Comparison of ENCODE assay signal across 8 cellular contexts in genomic region chr4:53720776-53721175, GRCh38.
"Had no signal": no experiment of that assay in that cellular context is flagged by ENCODE, and none has a peak within 500 bp of the region (broad histone marks: within the 10 kb centered on the region; RNA-seq: fewer than 3 reads in every experiment).

No MANE protein-coding gene starts in this region.

- H3K9ac ChIP-seq: KMS-11 had no signal

- FAIRE-seq: HTR-8/SVneo had no signal

- H3K27ac Mint-ChIP-seq: IgD-negative memory B cell had no signal

- DNase-seq: IMR-90, KBM-7, KG1 had no signal

- H3K36me3 Mint-ChIP-seq: IgD-negative memory B cell had no signal

- H3K27ac ChIP-seq: HL-60, KMS-11 had no signal

- ATAC-seq: K562 had no signal

- H3K4me3 Mint-ChIP-seq: IgD-negative memory B cell had no signal

- H3K4me3 ChIP-seq: K562 had no signal

- H3K4me2 ChIP-seq: KMS-11 had no signal
